ENCODE assay signal across 12 cellular contexts in the genomic region with DNA sequence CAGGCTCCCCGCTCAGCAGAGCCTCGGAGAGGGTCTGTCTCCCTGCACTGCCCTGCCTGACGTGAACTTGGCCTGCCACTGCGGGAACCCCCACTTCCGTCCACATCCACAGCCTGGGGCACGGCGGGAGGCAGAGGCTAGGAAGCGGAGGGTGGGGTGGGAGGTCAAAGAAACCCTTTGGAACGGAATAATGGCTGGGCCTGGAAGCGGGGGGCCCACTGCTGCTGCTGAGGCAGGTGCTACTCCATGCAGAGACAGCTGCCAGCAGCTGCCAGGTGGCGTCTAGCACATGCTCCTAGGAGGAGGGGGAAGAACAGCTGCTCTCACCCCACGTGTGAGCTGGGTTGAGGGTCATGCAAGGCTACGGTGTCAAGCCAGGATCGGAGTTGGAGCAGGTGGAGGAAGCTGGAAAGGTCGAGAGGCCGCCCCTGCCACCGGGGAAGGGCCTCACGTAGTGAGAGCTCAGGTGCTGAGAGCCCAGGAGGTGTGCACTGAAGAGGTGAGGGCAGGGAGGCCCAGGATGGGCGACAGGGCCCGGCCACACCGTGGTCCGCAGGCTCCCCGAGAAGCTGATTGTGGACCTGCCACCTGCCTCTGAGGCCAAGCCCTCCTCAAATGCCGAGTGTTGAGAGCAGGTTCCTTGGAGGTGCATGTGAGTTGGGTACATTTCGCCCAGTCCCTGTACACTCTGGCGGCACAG. TPM values are rescaled to one million over a fixed set of nuclear protein-coding genes. Genes with fewer than 3 reads are reported as not detected.
DNase-seq lines count a peak whose midpoint lies in the region; ATAC-seq, FAIRE-seq and TF ChIP-seq lines count a peak whose summit lies in the region.
"Had no signal": no experiment of that assay in that cellular context is flagged by ENCODE, and none has a peak within 500 bp of the region (broad histone marks: within the 10 kb centered on the region; RNA-seq: fewer than 3 reads in every experiment).

No MANE protein-coding gene starts in this region.

- RAD21 ChIA-PET in GM12878 (lab: Charles Lee; ENCODE audit: unreplicated experiment) = interaction anchor here (0.7 to 1.0 kb wide), 3 partner anchors 23 to 246 kb away, joined by 3 read pairs; no protein-coding TSS in a partner anchor

- H4K20me1 ChIP-seq in GM12878 (ENCODE audit: control insufficient read depth, insufficient read depth) = no peaks in the 10 kb centered on the region

- CTCF ChIA-PET in GM12878 (lab: Yijun Ruan, JAX) = interaction anchor here (0.6 to 2.2 kb wide), 3 partner anchors 19 to 1129 kb away, joined by 3 to 5 read pairs (median 4); no protein-coding TSS in a partner anchor

- H3K27ac ChIP-seq in cardiac muscle cell = peak overlapping the region; percentile 10
- no peak overlapping the region for H3K27ac ChIP-seq in right atrium auricular region
- H3K27ac ChIP-seq in GM12878 (ENCODE audit: control insufficient read depth, insufficient read depth) = no peak overlapping the region
- H3K27ac ChIP-seq in breast epithelium = no peak overlapping the region
- H3K27ac ChIP-seq: sigmoid colon had no signal

- no peaks in the 10 kb centered on the region for H3K79me2 ChIP-seq in GM12878 (ENCODE audit: control insufficient read depth, insufficient read depth, low read length)

- H3K27me3 ChIP-seq in cardiac muscle cell (peaks cover 15% of the 10 kb centered on the region), right atrium auricular region (peaks cover 6 to 19% of the 10 kb centered on the region in 2 donors), GM12878 (replicated peaks in 1 of 2; ENCODE audit: control insufficient read depth in 2 of 2, insufficient read depth in 2 of 2, low read length in 1 of 2) (no peaks in the 10 kb centered on the region; a peak in 2 of 4 replicates), breast epithelium (peaks cover 0 to 11% of the 10 kb centered on the region in 2 donors)

- TF ChIP-seq RAD21 in GM12878 (IDR thresholded peaks at IDR 0.05; ENCODE audit: insufficient read depth, low read depth, low read length) = no peak

- DNase-seq in cardiac muscle cell (ENCODE audit: low read depth in 1 of 2, low spot score in 1 of 2) (peak in 1 of 2 donors; percentile 0), right atrium auricular region (ENCODE audit: low spot score) (no peak), NCI-H2196 (lab: John Stamatoyannopoulos, UW; ENCODE audit: unreplicated experiment) (peak; percentile 98), GM12878 (ENCODE audit: low read depth, low spot score) (no peak), urothelium cell line (ENCODE audit: low spot score) (no peak), putamen (ENCODE audit: low spot score) (no peak), breast epithelium (ENCODE audit: low spot score in 2 of 2) (no peak)
- DNase-seq in natural killer cell treated with Interleukin-12 subunit alpha and Interleukin-12 subunit beta and Interleukin-15 and Interleukin-18, amount 100 ng/mL, for 72 hours (ENCODE audit: low spot score) = no peak
- DNase-seq: foreskin melanocyte; NK-92 treated with Interleukin-12 subunit alpha and Interleukin-12 subunit beta, amount 100 ng/mL, for 24 hours; sigmoid colon had no signal

- H3K9me3 Mint-ChIP-seq in natural killer cell treated with Interleukin-12 subunit alpha and Interleukin-12 subunit beta and Interleukin-15 and Interleukin-18, amount 100 ng/mL, for 72 hours = no peaks in the 10 kb centered on the region
- H3K9me3 Mint-ChIP-seq: activated T-helper 1 cell treated with anti-CD3 and anti-CD28 coated beads, Interleukin-12 subunit alpha, Interleukin-12 subunit beta, Interleukin-2, Interleukin-4 antibody, amounts not matched to agents 30 ng/mL and 10 ng/mL and 1 ng/mL, durations not matched to agents 14 hours and 24 hours and 36 hours had no signal

- no peak overlapping the region for H2AFZ ChIP-seq in GM12878 (ENCODE audit: control insufficient read depth, low read depth, low read length)

- H3K9me3 ChIP-seq in cardiac muscle cell (ENCODE audit: low read depth) = no peaks in the 10 kb centered on the region
- H3K9me3 ChIP-seq in right atrium auricular region = no peaks in the 10 kb centered on the region
- H3K9me3 ChIP-seq in GM12878 (replicated peaks; ENCODE audit: control insufficient read depth, insufficient read depth, low read length) = no peaks in the 10 kb centered on the region
- H3K9me3 ChIP-seq in breast epithelium = no peaks in the 10 kb centered on the region
- H3K9me3 ChIP-seq: sigmoid colon had no signal

- no peak overlapping the region for H3K4me2 ChIP-seq in GM12878 (ENCODE audit: control insufficient read depth, insufficient read depth)

- H3K9ac ChIP-seq in GM12878 (ENCODE audit: control insufficient read depth, insufficient read depth, low read length) = no peak overlapping the region

- no peak overlapping the region for H3K27ac Mint-ChIP-seq in natural killer cell treated with Interleukin-12 subunit alpha and Interleukin-12 subunit beta and Interleukin-15 and Interleukin-18, amount 100 ng/mL, for 72 hours
- H3K27ac Mint-ChIP-seq: activated T-helper 1 cell treated with anti-CD3 and anti-CD28 coated beads, Interleukin-12 subunit alpha, Interleukin-12 subunit beta, Interleukin-2, Interleukin-4 antibody, amounts not matched to agents 30 ng/mL and 10 ng/mL and 1 ng/mL, durations not matched to agents 14 hours and 24 hours and 36 hours had no signal

- in situ Hi-C loops in GM12878 (cut with MboI) = no loop called here

- H3K36me3 Mint-ChIP-seq in natural killer cell treated with Interleukin-12 subunit alpha and Interleukin-12 subunit beta and Interleukin-15 and Interleukin-18, amount 100 ng/mL, for 72 hours = no peaks in the 10 kb centered on the region

- H3K4me1 Mint-ChIP-seq in natural killer cell treated with Interleukin-12 subunit alpha and Interleukin-12 subunit beta and Interleukin-15 and Interleukin-18, amount 100 ng/mL, for 72 hours (ENCODE audit: low read depth in 2 of 2) = peaks cover 5 to 6% of the 10 kb centered on the region in 2 donors

- no peak overlapping the region for H3K4me3 Mint-ChIP-seq in natural killer cell treated with Interleukin-12 subunit alpha and Interleukin-12 subunit beta and Interleukin-15 and Interleukin-18, amount 100 ng/mL, for 72 hours
- H3K4me3 Mint-ChIP-seq: activated T-helper 1 cell treated with anti-CD3 and anti-CD28 coated beads, Interleukin-12 subunit alpha, Interleukin-12 subunit beta, Interleukin-2, Interleukin-4 antibody, amounts not matched to agents 30 ng/mL and 10 ng/mL and 1 ng/mL, durations not matched to agents 14 hours and 24 hours and 36 hours had no signal

- whole genome bisulfite sequencing in GM12878 (ENCODE audit: insufficient coverage, insufficient replicate concordance, low lambda C conversion rate, missing lambda C conversion rate) = 75% methylated on average over 26 of the region's 26 CpGs

- POLR2A ChIA-PET in GM12878 (lab: Charles Lee) = no interaction called here

- FAIRE-seq in GM12878 (lab: Jason Lieb, UNC) (no peak), urothelium cell line (lab: Jason Lieb, UNC) (peak; percentile 42)

- H3K4me1 ChIP-seq in cardiac muscle cell (ENCODE audit: low read depth) (peaks cover 3% of the 10 kb centered on the region), right atrium auricular region (peaks cover 0 to 21% of the 10 kb centered on the region in 2 donors), GM12878 (ENCODE audit: control insufficient read depth, insufficient read depth, low read length) (no peaks in the 10 kb centered on the region), breast epithelium (no peaks in the 10 kb centered on the region)

- TF ChIP-seq CTCF in cardiac muscle cell (IDR thresholded peaks at IDR 0.05; ENCODE audit: low read depth, low read length) (no peak), right atrium auricular region (IDR thresholded peaks at IDR 0.05) (peak in 1 of 2 donors; percentile 9), GM12878 (IDR thresholded peaks at IDR 0.05 in 2 of 3, conservative IDR thresholded peaks at IDR 0.05 in 1 of 3; ENCODE audit: control insufficient read depth in 2 of 3, extremely low read depth in 1 of 3, insufficient read depth in 1 of 3, low read depth in 3 of 3, low read length in 3 of 3) (no peak), breast epithelium (IDR thresholded peaks at IDR 0.05) (no peak)

- TF ChIP-seq POLR2A in GM12878 (IDR thresholded peaks at IDR 0.05; ENCODE audit: low read depth, low read length) (peak; percentile 57), breast epithelium (IDR thresholded peaks at IDR 0.05) (no peak)

- H3K4me3 ChIP-seq in cardiac muscle cell (no peak overlapping the region), right atrium auricular region (no peak overlapping the region), GM12878 (no peak overlapping the region), breast epithelium (no peak overlapping the region)
- H3K4me3 ChIP-seq: sigmoid colon had no signal

- no peak; the same call in 2 of the 3 replicates for ATAC-seq in GM12878
- no peak for ATAC-seq in natural killer cell treated with Interleukin-12 subunit alpha and Interleukin-12 subunit beta and Interleukin-15 and Interleukin-18, amount 100 ng/mL, for 72 hours

- peaks cover 0 to 3% of the 10 kb centered on the region in 2 donors for H3K27me3 Mint-ChIP-seq in natural killer cell treated with Interleukin-12 subunit alpha and Interleukin-12 subunit beta and Interleukin-15 and Interleukin-18, amount 100 ng/mL, for 72 hours

- H3K36me3 ChIP-seq in cardiac muscle cell (peaks cover 7% of the 10 kb centered on the region), right atrium auricular region (peaks cover 22% of the 10 kb centered on the region), GM12878 (ENCODE audit: control insufficient read depth in 2 of 2, insufficient read depth in 2 of 2, low read length in 1 of 2) (peaks cover 0 to 5% of the 10 kb centered on the region in 2 experiments; a peak in 2 of 4 replicates), breast epithelium (no peaks in the 10 kb centered on the region)

- SMC1A ChIA-PET in GM12878 (lab: Charles Lee; ENCODE audit: uncharacterized antibody, unreplicated experiment) = interaction anchor here (0.5 kb wide), 1 partner anchor 8 kb away, joined by 3 read pairs; no protein-coding TSS in a partner anchor

- intact Hi-C loops in GM12878 (cut with micrococcal nuclease; ENCODE audit: unreplicated experiment) (no loop called here), breast epithelium (cut with DNase I; ENCODE audit: low total_unique reads) (no loop called here)

- no TSS peak for BruUV-seq in GM12878 (replicated peaks; lab: Mats Ljungman, UMichigan)

- no peak for TF ChIP-seq EP300 in GM12878 (IDR thresholded peaks at IDR 0.05; ENCODE audit: borderline replicate concordance in 1 of 2, control insufficient read depth in 1 of 2, low read depth in 2 of 2, low read length in 2 of 2)

RNA-seq across cellular contexts. Expression of a gene that starts 9.8 kb away (rescaled TPM):
- total RNA-seq in cardiac muscle cell (9.0 and 11.3 TPM in 2 replicates), right atrium auricular region (under 1 TPM; 0.63 to 0.74 TPM), GM12878 (2014; rRNA removed) (1.2 and 1.8 TPM in 2 replicates), GM12878 (2014; rRNA removed; fragmentation: Illumina TruSeq; extraction: Trizol) (0.14 and 0.58 TPM in 2 replicates), GM12878 (2021) (2.1 and 2.7 TPM in 2 replicates), breast epithelium (1 to 10 TPM in 2 of 3 donors, under 1 TPM in 1; 0.48 to 3.2 (median 1.6) TPM)
- polyA plus RNA-seq in cardiac muscle cell (1.5 and 2.4 TPM in 2 replicates), GM12878 (2011; rRNA removed) (0.29 and 0.65 TPM in 2 replicates), GM12878 (2014; fragmentation: Illumina TruSeq; extraction: Trizol) (0.19 and 0.24 TPM in 2 replicates), GM12878 (2014; fragmentation: Nextera tagmentation; extraction: Ambion mirVana) (not detected), GM12878 (2014; rRNA removed) (1.9 and 2.0 TPM in 2 replicates), GM12878 (2016; fragmentation: Nextera tagmentation; extraction: Ambion mirVana) (under 1 TPM in 1 of 2 experiments, not detected in 1; 0.12 TPM)
- 19.6 and 21.4 TPM in 2 replicates for total RNA-seq in GM12878 (2013; cell fraction: nucleolus; rRNA removed)
- not detected for polyA plus RNA-seq in GM12878 (2011; ENCODE audit: low read depth)
- 0.69 and 1.0 TPM in 2 replicates for polyA plus RNA-seq in GM12878 (2011; cell fraction: cytosol; rRNA removed)
- 6.3 and 7.2 TPM in 2 replicates for polyA plus RNA-seq in GM12878 (2011; cell fraction: nucleus; rRNA removed)
- polyA plus RNA-seq in GM12878 (2012) = 1.5 and 1.6 TPM in 2 replicates
- polyA minus RNA-seq in GM12878 (2011; rRNA and poly(A)+ RNA removed) = 0.44 and 2.2 TPM in 2 replicates
- polyA minus RNA-seq in GM12878 (2011; cell fraction: cytosol; rRNA and poly(A)+ RNA removed) = 0.80 and 1.0 TPM in 2 replicates
- polyA minus RNA-seq in GM12878 (2011; cell fraction: nucleus; rRNA and poly(A)+ RNA removed) = 3.7 and 4.2 TPM in 2 replicates
- total RNA-seq in natural killer cell treated with Interleukin-12 subunit alpha and Interleukin-12 subunit beta and Interleukin-15 and Interleukin-18, amount 100 ng/mL, for 72 hours = under 1 TPM; 0.21 to 0.64 TPM

RNA-seq across cellular contexts. Expression of a gene that starts 14.1 kb away (rescaled TPM):
- 57.0 and 65.6 TPM in 2 replicates for total RNA-seq in cardiac muscle cell
- polyA plus RNA-seq in cardiac muscle cell = 51.2 and 56.9 TPM in 2 replicates
- total RNA-seq in right atrium auricular region = 10 to 100 TPM; 12.8 to 13.7 TPM
- total RNA-seq in GM12878 (2013; cell fraction: nucleolus; rRNA removed) = 86.7 and 99.0 TPM in 2 replicates
- total RNA-seq in GM12878 (2014; rRNA removed) = 25.1 and 25.8 TPM in 2 replicates
- 8.1 and 12.2 TPM in 2 replicates for total RNA-seq in GM12878 (2014; rRNA removed; fragmentation: Illumina TruSeq; extraction: Trizol)
- total RNA-seq in GM12878 (2021) = 39.6 and 46.2 TPM in 2 replicates
- polyA plus RNA-seq in GM12878 (2011; ENCODE audit: low read depth) = 6.6 TPM
- polyA plus RNA-seq in GM12878 (2011; rRNA removed) = 3.4 and 8.1 TPM in 2 replicates
- 16.4 and 25.8 TPM in 2 replicates for polyA plus RNA-seq in GM12878 (2011; cell fraction: cytosol; rRNA removed)
- polyA plus RNA-seq in GM12878 (2011; cell fraction: nucleus; rRNA removed) = 52.4 and 74.0 TPM in 2 replicates
- 16.2 and 18.9 TPM in 2 replicates for polyA plus RNA-seq in GM12878 (2012)
- 1.4 and 5.2 TPM in 2 replicates for polyA plus RNA-seq in GM12878 (2014; fragmentation: Illumina TruSeq; extraction: Trizol)
- polyA plus RNA-seq in GM12878 (2014; fragmentation: Nextera tagmentation; extraction: Ambion mirVana) = under 1 TPM; 0.11 to 0.49 TPM
- polyA plus RNA-seq in GM12878 (2014; rRNA removed) = 34.4 and 39.8 TPM in 2 replicates
- 10 to 100 TPM; 22.0 to 26.8 TPM for polyA plus RNA-seq in GM12878 (2016; fragmentation: Nextera tagmentation; extraction: Ambion mirVana)
- polyA minus RNA-seq in GM12878 (2011; rRNA and poly(A)+ RNA removed) = 8.9 and 32.2 TPM in 2 replicates
- polyA minus RNA-seq in GM12878 (2011; cell fraction: cytosol; rRNA and poly(A)+ RNA removed) = 13.6 and 14.8 TPM in 2 replicates
- polyA minus RNA-seq in GM12878 (2011; cell fraction: nucleus; rRNA and poly(A)+ RNA removed) = 36.3 and 44.7 TPM in 2 replicates
- 10 to 100 TPM; 35.5 to 76.6 TPM for total RNA-seq in natural killer cell treated with Interleukin-12 subunit alpha and Interleukin-12 subunit beta and Interleukin-15 and Interleukin-18, amount 100 ng/mL, for 72 hours
- total RNA-seq in breast epithelium = 10 to 100 TPM; 13.0 to 23.1 (median 20.6) TPM

RNA-seq across cellular contexts. Expression of a gene that starts 25.4 kb away (rescaled TPM):
- total RNA-seq in cardiac muscle cell (2,244 and 2,883 TPM in 2 replicates), right atrium auricular region (1,000 to 10,000 TPM; 1,076 to 1,610 TPM), GM12878 (2014; rRNA removed) (5,146 and 5,299 TPM in 2 replicates), GM12878 (2014; rRNA removed; fragmentation: Illumina TruSeq; extraction: Trizol) (2,069 and 2,477 TPM in 2 replicates), GM12878 (2021) (5,806 and 6,105 TPM in 2 replicates), breast epithelium (1,000 to 10,000 TPM; 2,222 to 2,764 (median 2,750) TPM)
- polyA plus RNA-seq in cardiac muscle cell (1,007 and 1,036 TPM in 2 replicates), GM12878 (2011; rRNA removed) (466 and 810 TPM in 2 replicates), GM12878 (2014; fragmentation: Illumina TruSeq; extraction: Trizol) (1,415 and 2,801 TPM in 2 replicates), GM12878 (2014; fragmentation: Nextera tagmentation; extraction: Ambion mirVana) (1,000 to 10,000 TPM in 1 of 2 experiments, 100 to 1,000 TPM in 1; 969 to 1,906 TPM), GM12878 (2014; rRNA removed) (4,499 and 5,417 TPM in 2 replicates), GM12878 (2016; fragmentation: Nextera tagmentation; extraction: Ambion mirVana) (1,000 to 10,000 TPM; 4,621 to 4,893 TPM)
- total RNA-seq in GM12878 (2013; cell fraction: nucleolus; rRNA removed) = 961 and 1,180 TPM in 2 replicates
- 2,827 TPM for polyA plus RNA-seq in GM12878 (2011; ENCODE audit: low read depth)
- polyA plus RNA-seq in GM12878 (2011; cell fraction: cytosol; rRNA removed) = 2,470 and 3,258 TPM in 2 replicates
- 3,407 and 5,928 TPM in 2 replicates for polyA plus RNA-seq in GM12878 (2011; cell fraction: nucleus; rRNA removed)
- 4,353 and 5,466 TPM in 2 replicates for polyA plus RNA-seq in GM12878 (2012)
- polyA minus RNA-seq in GM12878 (2011; rRNA and poly(A)+ RNA removed) = 709 and 994 TPM in 2 replicates
- 871 and 986 TPM in 2 replicates for polyA minus RNA-seq in GM12878 (2011; cell fraction: cytosol; rRNA and poly(A)+ RNA removed)
- polyA minus RNA-seq in GM12878 (2011; cell fraction: nucleus; rRNA and poly(A)+ RNA removed) = 602 and 1,073 TPM in 2 replicates
- 1,000 to 10,000 TPM; 4,962 to 5,145 TPM for total RNA-seq in natural killer cell treated with Interleukin-12 subunit alpha and Interleukin-12 subunit beta and Interleukin-15 and Interleukin-18, amount 100 ng/mL, for 72 hours
